Comparison of ENCODE assay signal across 32 cellular contexts in genomic region chr22:49075150-49075549, GRCh38.
"Had no signal": no experiment of that assay in that cellular context is flagged by ENCODE, and none has a peak within 500 bp of the region (broad histone marks: within the 10 kb centered on the region; RNA-seq: fewer than 3 reads in every experiment).

No MANE protein-coding gene starts in this region.

- FAIRE-seq: astrocyte, TTC549 had no signal

- ATAC-seq: activated CD4-positive, alpha-beta T cell treated with anti-CD3 and anti-CD28 coated beads for 36 hours; activated CD4-positive, CD25-positive, alpha-beta regulatory T cell treated with anti-CD3 and anti-CD28 coated beads, Interleukin-2, amount 50 U/mL, for 24 hours; activated CD8-positive, alpha-beta memory T cell treated with anti-CD3 and anti-CD28 coated beads, Interleukin-2, amount 10 ng/mL, durations not matched to agents 7 days and 5 days; activated CD8-positive, alpha-beta T cell treated with anti-CD3 and anti-CD28 coated beads, Interleukin-2, amount 10 ng/mL, durations not matched to agents 7 days and 5 days; activated naive CD4-positive, alpha-beta T cell treated with anti-CD3 and anti-CD28 coated beads, Interleukin-2, amount 50 U/mL, for 72 hours; body of pancreas; T-cell; T-helper 17 cell; WTC11 had no signal

- DNase-seq: activated CD4-positive, alpha-beta memory T cell treated with anti-CD3 and anti-CD28 coated beads, Interleukin-2, amount 10 ng/mL, durations not matched to agents 7 days and 5 days; activated CD4-positive, alpha-beta T cell treated with anti-CD3 and anti-CD28 coated beads for 1 hour; activated CD4-positive, alpha-beta T cell treated with anti-CD3 and anti-CD28 coated beads for 36 hours; activated CD4-positive, alpha-beta T cell treated with anti-CD3 and anti-CD28 coated beads for 48 hours; activated CD4-positive, alpha-beta T cell treated with anti-CD3 and anti-CD28 coated beads, Interleukin-2, amount 10 ng/mL, durations not matched to agents 7 days and 5 days; activated CD4-positive, alpha-beta T cell treated with anti-CD3 and anti-CD28 coated beads, Interleukin-2, amount 50 U/mL, for 48 hours; activated CD4-positive, CD25-positive, alpha-beta regulatory T cell; activated CD8-positive, alpha-beta memory T cell treated with anti-CD3 and anti-CD28 coated beads for 24 hours; activated CD8-positive, alpha-beta memory T cell treated with anti-CD3 and anti-CD28 coated beads, Interleukin-2, amount 10 ng/mL, durations not matched to agents 7 days and 5 days; activated CD8-positive, alpha-beta memory T cell treated with anti-CD3 and anti-CD28 coated beads, Interleukin-2, amount 50 U/mL, for 48 hours; activated CD8-positive, alpha-beta T cell treated with anti-CD3 and anti-CD28 coated beads, Interleukin-2, amount 10 ng/mL, durations not matched to agents 7 days and 5 days; activated gamma-delta T cell; activated naive CD4-positive, alpha-beta T cell treated with anti-CD3 and anti-CD28 coated beads for 36 hours; activated naive CD4-positive, alpha-beta T cell treated with anti-CD3 and anti-CD28 coated beads, Interleukin-2, amount 50 U/mL, for 16 hours; activated naive CD8-positive, alpha-beta T cell treated with anti-CD3 and anti-CD28 coated beads for 36 hours; activated T-cell treated with anti-CD3 and anti-CD28 coated beads, Interleukin-2, amount 50 U/mL, for 24 hours; activated T-cell treated with anti-CD3 and anti-CD28 coated beads, Interleukin-2, amount 50 U/mL, for 48 hours; adrenal gland; amniotic stem cell; body of pancreas; brain microvascular endothelial cell; central memory CD4-positive, alpha-beta T cell; T-cell; T-helper 17 cell; T-helper 9 cell; WERI-Rb-1 had no signal

- H3K9me3 ChIP-seq: adrenal gland, body of pancreas, breast epithelium had no signal

- H3K27ac ChIP-seq: adrenal gland, body of pancreas, brain microvascular endothelial cell, breast epithelium, WERI-Rb-1 had no signal

- H3K4me3 ChIP-seq: adrenal gland, body of pancreas, breast epithelium had no signal

- H3K4me1 ChIP-seq: adrenal gland, body of pancreas, breast epithelium had no signal

- H3K27me3 ChIP-seq: adrenal gland, body of pancreas, brain microvascular endothelial cell had no signal

- H3K36me3 ChIP-seq: adrenal gland, brain microvascular endothelial cell, breast epithelium, WERI-Rb-1 had no signal
